10 cellular contexts compared by ENCODE assay signal in genomic region chr3:184526158-184526483, GRCh38. TPM values are rescaled to one million over a fixed set of nuclear protein-coding genes. Genes with fewer than 3 reads are reported as not detected.
DNase-seq lines count a peak whose midpoint lies in the region; ATAC-seq and TF ChIP-seq lines count a peak whose summit lies in the region.
"Had no signal": no experiment of that assay in that cellular context is flagged by ENCODE, and none has a peak within 500 bp of the region (broad histone marks: within the 10 kb centered on the region; RNA-seq: fewer than 3 reads in every experiment).

No MANE protein-coding gene starts in this region.

- H3K4me1 Mint-ChIP-seq in activated naive CD4-positive, alpha-beta T cell treated with anti-CD3 and anti-CD28 coated beads for 36 hours (ENCODE audit: low read depth) = peaks cover 11% of the 10 kb centered on the region

- no peaks in the 10 kb centered on the region for H3K9me3 ChIP-seq in ascending aorta

- H3K4me1 ChIP-seq in ascending aorta = peaks cover 5 to 7% of the 10 kb centered on the region in 2 donors

- no peak overlapping the region for H3K27ac Mint-ChIP-seq in activated naive CD4-positive, alpha-beta T cell treated with anti-CD3 and anti-CD28 coated beads for 36 hours

- CTCF ChIA-PET in activated naive CD4-positive, alpha-beta T cell treated with anti-CD3 and anti-CD28 coated beads for 36 hours (lab: Charles Lee) = interaction anchor here (0.6 to 2.1 kb wide), 8 partner anchors 11 to 155 kb away, joined by 3 to 7 read pairs (median 4); partner anchors contain the start of gene EPHB3

- H3K4me3 Mint-ChIP-seq in activated naive CD4-positive, alpha-beta T cell treated with anti-CD3 and anti-CD28 coated beads for 36 hours = peak overlapping the region; percentile 62

- ATAC-seq in GM21390 (IDR thresholded peaks at IDR 0.05; ENCODE audit: unreplicated experiment) = no peak
- no peak for ATAC-seq in HG03354 (IDR thresholded peaks at IDR 0.05; ENCODE audit: poor library complexity, severe bottlenecking, unreplicated experiment)

- no peaks in the 10 kb centered on the region for H3K9me3 Mint-ChIP-seq in activated naive CD4-positive, alpha-beta T cell treated with anti-CD3 and anti-CD28 coated beads for 36 hours

- H3K4me3 ChIP-seq in ascending aorta = peak overlapping the region; percentile 54 to 66
- peak overlapping the region; percentile 40 for H3K4me3 ChIP-seq in kidney epithelial cell (ENCODE audit: low read depth, low read length)
- H3K4me3 ChIP-seq: lung had no signal

- no peak for TF ChIP-seq CTCF in ascending aorta (IDR thresholded peaks at IDR 0.05)
- no peak for TF ChIP-seq CTCF in kidney epithelial cell (IDR thresholded peaks at IDR 0.05; ENCODE audit: insufficient read depth, low read length, poor library complexity, severe bottlenecking)

- H3K27me3 ChIP-seq in ascending aorta = peaks cover 16% of the 10 kb centered on the region
- H3K27me3 ChIP-seq in kidney epithelial cell (ENCODE audit: control insufficient read depth, insufficient read depth, low read length) = peaks cover 24% of the 10 kb centered on the region

- H3K36me3 ChIP-seq in ascending aorta (no peaks in the 10 kb centered on the region), kidney epithelial cell (ENCODE audit: control insufficient read depth, insufficient read depth, low read length) (no peaks in the 10 kb centered on the region)

- peak; percentile 7 for DNase-seq in activated naive CD4-positive, alpha-beta T cell treated with anti-CD3 and anti-CD28 coated beads for 36 hours
- no peak for DNase-seq in activated naive CD4-positive, alpha-beta T cell treated with Interleukin-2 at 50 U/mL for 16 hours
- DNase-seq in ascending aorta (ENCODE audit: low spot score in 2 of 2) (no peak), kidney epithelial cell (ENCODE audit: low read depth) (no peak), NCI-H446 (lab: John Stamatoyannopoulos, UW) (no peak)
- DNase-seq: T-helper 9 cell had no signal

- H3K36me3 Mint-ChIP-seq in activated naive CD4-positive, alpha-beta T cell treated with anti-CD3 and anti-CD28 coated beads for 36 hours (ENCODE audit: low read depth) = no peaks in the 10 kb centered on the region

- intact Hi-C loops in activated naive CD4-positive, alpha-beta T cell treated with anti-CD3 and anti-CD28 coated beads for 36 hours (cut with micrococcal nuclease) = loop anchor here (1.0 to 5.0 kb wide), 2 partner anchors 15 to 164 kb away; partner anchors contain the start of genes CLCN2 and POLR2H
- intact Hi-C loops in ascending aorta (cut with DNase I) = no loop called here

- peaks cover 3% of the 10 kb centered on the region for H3K27me3 Mint-ChIP-seq in activated naive CD4-positive, alpha-beta T cell treated with anti-CD3 and anti-CD28 coated beads for 36 hours (ENCODE audit: low read depth)

- H3K27ac ChIP-seq in ascending aorta (no peak overlapping the region), temporal lobe (ENCODE audit: low read depth, low read length) (peak overlapping the region; percentile 74)

RNA-seq across cellular contexts. Expression of gene EPHB3, which starts 35.5 kb away (rescaled TPM):
- not detected for total RNA-seq in activated naive CD4-positive, alpha-beta T cell treated with anti-CD3 and anti-CD28 coated beads for 36 hours
- total RNA-seq in ascending aorta (1.2 TPM), kidney epithelial cell (1.0 and 1.5 TPM in 2 replicates), temporal lobe (3.7 TPM)
